ENCODE assay signal across 2 cellular contexts in genomic region chr4:5039800-5040199, GRCh38.
TF ChIP-seq lines count a peak whose summit lies in the region.

No MANE protein-coding gene starts in this region.

TF ChIP-seq in K562, 482 proteins besides CTCF, POLR2A, EP300 and RAD21:
- no peak for TF ChIP-seq RBM39 (optimal IDR thresholded peaks at IDR 0.05; ENCODE audit: low read depth, low read length)
- no peak for TF ChIP-seq GATA2 (CRISPR knock-in tag; IDR thresholded peaks at IDR 0.05)
- TF ChIP-seq ZNF280B (CRISPR knock-in tag; IDR thresholded peaks at IDR 0.05) = no peak
- no peak for TF ChIP-seq ZNF224 (CRISPR knock-in tag; IDR thresholded peaks at IDR 0.05)
- no peak for TF ChIP-seq ZBTB8A (IDR thresholded peaks at IDR 0.05; ENCODE audit: partially characterized antibody)
- no peak for TF ChIP-seq FOXJ3 (CRISPR knock-in tag; IDR thresholded peaks at IDR 0.05)
- no peak for TF ChIP-seq KLF16 (IDR thresholded peaks at IDR 0.05)
- no peak for TF ChIP-seq ZBTB34 (CRISPR knock-in tag; IDR thresholded peaks at IDR 0.05)
- no peak for TF ChIP-seq FOXJ2 (tag; IDR thresholded peaks at IDR 0.05)
- TF ChIP-seq TGIF2 (CRISPR knock-in tag; IDR thresholded peaks at IDR 0.05) = no peak
- TF ChIP-seq ZNF253 (CRISPR knock-in tag; conservative IDR thresholded peaks at IDR 0.05) = no peak
- no peak for TF ChIP-seq HIVEP1 (CRISPR knock-in tag; IDR thresholded peaks at IDR 0.05)
TF ChIP-seq in K562: peak in this region for 0.

TF ChIP-seq in HepG2, 621 proteins besides CTCF, POLR2A, EP300 and RAD21:
- TF ChIP-seq ZNF841 (CRISPR knock-in tag; IDR thresholded peaks at IDR 0.05; ENCODE audit: borderline replicate concordance) (no peak), ARID4A (CRISPR knock-in tag; IDR thresholded peaks at IDR 0.05; ENCODE audit: borderline replicate concordance) (no peak), GLMP (CRISPR knock-in tag; IDR thresholded peaks at IDR 0.05; ENCODE audit: borderline replicate concordance) (no peak), KLF6 (CRISPR knock-in tag; IDR thresholded peaks at IDR 0.05) (no peak), TBX3 (IDR thresholded peaks at IDR 0.05; ENCODE audit: borderline replicate concordance) (no peak), HCFC1 (IDR thresholded peaks at IDR 0.05; ENCODE audit: low read depth, low read length) (no peak), BORCS8-MEF2B (CRISPR knock-in tag; IDR thresholded peaks at IDR 0.05) (no peak), ZNF557 (CRISPR knock-in tag; IDR thresholded peaks at IDR 0.05) (no peak), BATF2 (CRISPR knock-in tag; IDR thresholded peaks at IDR 0.05) (no peak), ZNF468 (CRISPR knock-in tag; IDR thresholded peaks at IDR 0.05) (no peak), PATZ1 (CRISPR knock-in tag; IDR thresholded peaks at IDR 0.05) (no peak), CENPX (CRISPR knock-in tag; IDR thresholded peaks at IDR 0.05) (no peak)
